18 cellular contexts compared by ENCODE assay signal in genomic region chr12:19999793-20000138, GRCh38.
"Had no signal": no experiment of that assay in that cellular context is flagged by ENCODE, and none has a peak within 500 bp of the region (broad histone marks: within the 10 kb centered on the region; RNA-seq: fewer than 3 reads in every experiment).

No MANE protein-coding gene starts in this region.

- H3K27me3 ChIP-seq: dorsolateral prefrontal cortex, esophagus squamous epithelium, gastrocnemius medialis, left lung, thyroid gland had no signal

- H3K4me1 ChIP-seq: esophagus squamous epithelium, gastrocnemius medialis, left lung, thyroid gland had no signal

- H3K27ac ChIP-seq: dorsolateral prefrontal cortex, esophagus squamous epithelium, gastrocnemius medialis, left lung, SK-N-MC, thyroid gland had no signal

- H3K36me3 ChIP-seq: esophagus squamous epithelium, gastrocnemius medialis, left lung, thyroid gland had no signal

- ATAC-seq: effector memory CD8-positive, alpha-beta T cell; gastrocnemius medialis; left lung; stimulated activated naive CD8-positive, alpha-beta T cell treated with anti-CD3 and anti-CD28 coated beads, Interleukin-15, Interleukin-2, amounts not matched to agents 100 U/mL and 50 U/mL, for 24 hours had no signal

- H3K4me3 ChIP-seq: dorsolateral prefrontal cortex, esophagus squamous epithelium, gastrocnemius medialis, left lung, SK-N-MC, thyroid gland had no signal

- H3K9me3 ChIP-seq: esophagus squamous epithelium, gastrocnemius medialis, left lung, thyroid gland had no signal

- DNase-seq: activated CD4-positive, alpha-beta memory T cell treated with anti-CD3 and anti-CD28 coated beads for 36 hours; activated CD4-positive, alpha-beta T cell treated with anti-CD3 and anti-CD28 coated beads for 48 hours; activated effector memory CD4-positive, alpha-beta T cell treated with anti-CD3 and anti-CD28 coated beads, Interleukin-2, amount 50 U/mL, for 16 hours; activated naive CD4-positive, alpha-beta T cell treated with anti-CD3 and anti-CD28 coated beads, Interleukin-2, amount 10 ng/mL, durations not matched to agents 7 days and 5 days; amygdala; dorsolateral prefrontal cortex; effector memory CD8-positive, alpha-beta T cell; esophagus squamous epithelium; gastrocnemius medialis; head of caudate nucleus; kidney; left lung; nephron progenitor cell; posterior cingulate gyrus; stimulated activated CD4-positive, alpha-beta T cell treated with anti-CD3 and anti-CD28 coated beads, Interleukin-4, amount 100 ng/mL, for 24 hours; stimulated activated naive CD8-positive, alpha-beta T cell treated with anti-CD3 and anti-CD28 coated beads, Interleukin-15, Interleukin-2, amounts not matched to agents 100 U/mL and 50 U/mL, for 24 hours; thyroid gland had no signal
